ENCODE assay signal across 9 cellular contexts in genomic region chr14:38079268-38079667, GRCh38.
DNase-seq lines count a peak whose midpoint lies in the region; ATAC-seq and TF ChIP-seq lines count a peak whose summit lies in the region.
"Had no signal": no experiment of that assay in that cellular context is flagged by ENCODE, and none has a peak within 500 bp of the region (broad histone marks: within the 10 kb centered on the region; RNA-seq: fewer than 3 reads in every experiment).

No MANE protein-coding gene starts in this region.

- no peaks in the 10 kb centered on the region for H3K9me3 ChIP-seq in CD8-positive, alpha-beta T cell (ENCODE audit: low read length)
- H3K9me3 ChIP-seq in aorta (ENCODE audit: control insufficient read depth, low read length): no peaks in the 10 kb centered on the region
- H3K9me3 ChIP-seq: ascending aorta had no signal

- CTCF ChIA-PET in CD8-positive, alpha-beta T cell (lab: Charles Lee): interaction anchor here (0.7 kb wide), 1 partner anchor 41 kb away, joined by 3 read pairs; no protein-coding TSS in a partner anchor

- no peak for DNase-seq in CD8-positive, alpha-beta T cell
- DNase-seq in HPDE6-E6E7 (ENCODE audit: extremely low spot score) (peak; percentile 29), glomerular visceral epithelial cell (ENCODE audit: extremely low spot score) (peak; percentile 70), NCI-H446 (lab: John Stamatoyannopoulos, UW) (no peak), aorta (no peak)
- DNase-seq in stimulated activated CD4-positive, alpha-beta T cell treated with anti-CD3 and anti-CD28 coated beads, Interleukin-2, amount 100 ng/mL, for 48 hours: no peak

- no peak for TF ChIP-seq CTCF in CD8-positive, alpha-beta T cell (IDR thresholded peaks at IDR 0.05)

- peak overlapping the region; percentile 85 for H3K27ac Mint-ChIP-seq in CD8-positive, alpha-beta T cell

- intact Hi-C loops in CD8-positive, alpha-beta T cell (cut with DNase I, micrococcal nuclease): loop anchor here in 1 of 2 experiments (1.0 to 2.0 kb wide), 2 partner anchors 10 to 14 kb away; no protein-coding TSS in a partner anchor
- intact Hi-C loops in aorta (cut with DNase I): no loop called here

- peaks cover 59% of the 10 kb centered on the region for H3K4me1 Mint-ChIP-seq in CD8-positive, alpha-beta T cell (ENCODE audit: low read depth)

- peak overlapping the region; percentile 47 for H3K4me3 Mint-ChIP-seq in CD8-positive, alpha-beta T cell

- H3K27me3 ChIP-seq in CD8-positive, alpha-beta T cell (ENCODE audit: insufficient read depth, low read length): no peaks in the 10 kb centered on the region
- H3K27me3 ChIP-seq in aorta (ENCODE audit: control insufficient read depth in 1 of 2, insufficient read depth in 2 of 2, low read length in 1 of 2): no peaks in the 10 kb centered on the region
- H3K27me3 ChIP-seq: ascending aorta had no signal

- H3K36me3 ChIP-seq in CD8-positive, alpha-beta T cell (ENCODE audit: insufficient read depth, low read length): no peaks in the 10 kb centered on the region
- no peaks in the 10 kb centered on the region for H3K36me3 ChIP-seq in aorta (ENCODE audit: control insufficient read depth in 1 of 2, insufficient read depth in 2 of 2, low read length in 1 of 2)
- H3K36me3 ChIP-seq: ascending aorta had no signal

- H3K27ac ChIP-seq in CD8-positive, alpha-beta T cell (ENCODE audit: low read depth, low read length): no peak overlapping the region
- no peak overlapping the region for H3K27ac ChIP-seq in aorta (ENCODE audit: low read depth in 1 of 2, low read length in 2 of 2)
- H3K27ac ChIP-seq: ascending aorta had no signal

- 65 to 75% methylated on average over 1 of the region's 1 CpG for WGBS in aorta, 2 donors

- peaks cover 3% of the 10 kb centered on the region for H3K36me3 Mint-ChIP-seq in CD8-positive, alpha-beta T cell

- H3K27me3 Mint-ChIP-seq in CD8-positive, alpha-beta T cell (ENCODE audit: low read depth): no peaks in the 10 kb centered on the region

- POLR2A ChIA-PET in CD8-positive, alpha-beta T cell (lab: Charles Lee): interaction anchor here (0.9 to 1.6 kb wide), 2 partner anchors 9 to 1353 kb away, joined by 4 to 7 read pairs; partner anchors contain the start of gene FBXO33

- H3K9me3 Mint-ChIP-seq in CD8-positive, alpha-beta T cell: no peaks in the 10 kb centered on the region

- peaks cover 53% of the 10 kb centered on the region for H3K4me1 ChIP-seq in CD8-positive, alpha-beta T cell (ENCODE audit: insufficient read depth, low read length)
- no peaks in the 10 kb centered on the region for H3K4me1 ChIP-seq in aorta (ENCODE audit: control insufficient read depth in 1 of 2, insufficient read depth in 2 of 2, low read length in 2 of 2)
- H3K4me1 ChIP-seq: ascending aorta had no signal

- no peak for ATAC-seq in CD8-positive, alpha-beta T cell
- ATAC-seq in GM19438 (IDR thresholded peaks at IDR 0.05; ENCODE audit: low read depth, unreplicated experiment): peak; percentile 93
- no peak for ATAC-seq in GM21515 (IDR thresholded peaks at IDR 0.05; ENCODE audit: unreplicated experiment)
- no peak for ATAC-seq in aorta (ENCODE audit: low FRiP score)

- no peak overlapping the region for H3K4me3 ChIP-seq in CD8-positive, alpha-beta T cell (ENCODE audit: low read depth, low read length)
- no peak overlapping the region for H3K4me3 ChIP-seq in aorta (ENCODE audit: low read length in 2 of 2)
- H3K4me3 ChIP-seq: ascending aorta had no signal

Comparison
In these comparisons a context has a peak if more than half of its experiments do, and no peak if none do; other contexts are left out.
1. DNase-seq: peak in HPDE6-E6E7 (single experiment) and glomerular visceral epithelial cell (single experiment); none in CD8-positive, alpha-beta T cell (0 of 7), stimulated activated CD4-positive, alpha-beta T cell treated with anti-CD3 and anti-CD28 coated beads, Interleukin-2, amount 100 ng/mL, for 48 hours (0 of 2), NCI-H446 (0 of 2) and aorta (0 of 2).